ENCODE assay signal across 9 cellular contexts in genomic region chr1:43269627-43270375, GRCh38. TPM values are rescaled to one million over a fixed set of nuclear protein-coding genes. Genes with fewer than 3 reads are reported as not detected.
DNase-seq lines count a peak whose midpoint lies in the region; ATAC-seq, FAIRE-seq and TF ChIP-seq lines count a peak whose summit lies in the region.
"Had no signal": no experiment of that assay in that cellular context is flagged by ENCODE, and none has a peak within 500 bp of the region (broad histone marks: within the 10 kb centered on the region; RNA-seq: fewer than 3 reads in every experiment).

TSS of gene TMEM125 (plus strand) at chr1:43269983. CDS start at chr1:43272723, 2,740 bp downstream.

- H3K4me1 Mint-ChIP-seq in T-helper 17 cell: peaks cover 11% of the 10 kb centered on the region

- peaks cover 3% of the 10 kb centered on the region for H3K36me3 Mint-ChIP-seq in T-helper 17 cell (ENCODE audit: low read depth)

- H3K27me3 ChIP-seq in SK-N-SH (ENCODE audit: insufficient read depth): no peaks in the 10 kb centered on the region

- no peaks in the 10 kb centered on the region for H4K20me1 ChIP-seq in SK-N-SH (ENCODE audit: insufficient read depth)

- peaks cover 45% of the 10 kb centered on the region for H3K27me3 Mint-ChIP-seq in T-helper 17 cell

- no peak within 1 kb of the TSS for H3K27ac ChIP-seq in SK-N-SH (ENCODE audit: low read depth in 2 of 2, low read length in 1 of 2)

- no peak within 1 kb of the TSS for H2AFZ ChIP-seq in SK-N-SH (ENCODE audit: low read depth)

- H3K9me2 ChIP-seq in SK-N-SH: no peaks in the 10 kb centered on the region

- CTCF ChIA-PET in SK-N-SH (lab: Yijun Ruan, JAX): interaction anchor here (0.6 to 1.2 kb wide), 2 partner anchors 28 to 43 kb away, joined by 3 to 4 read pairs; no protein-coding TSS in a partner anchor

- H3K9ac ChIP-seq in SK-N-SH: no peak within 1 kb of the TSS

- no peak for TF ChIP-seq RAD21 in SK-N-SH (IDR thresholded peaks at IDR 0.05; ENCODE audit: low read length)

- no peaks in the 10 kb centered on the region; a peak in 1 of 4 replicates for H3K4me1 ChIP-seq in SK-N-SH (ENCODE audit: control insufficient read depth in 1 of 2, insufficient read depth in 2 of 2, low read depth in 1 of 2, low read length in 1 of 2)

- H3K9me3 ChIP-seq in SK-N-SH (no peaks in the 10 kb centered on the region), T-helper 17 cell (ENCODE audit: control insufficient read depth, low read length, poor library complexity, severe bottlenecking) (no peaks in the 10 kb centered on the region), iPS-18c (ENCODE audit: control insufficient read depth, insufficient read depth, low read length) (peaks cover 2% of the 10 kb centered on the region)

- FAIRE-seq in urothelium cell line (lab: Jason Lieb, UNC): no peak

- no peaks in the 10 kb centered on the region for H3F3A ChIP-seq in SK-N-SH (replicated peaks; ENCODE audit: insufficient read depth)

- POLR2A ChIA-PET in SK-N-SH (lab: Yijun Ruan, JAX): no interaction called here

- peak within 1 kb of the TSS; percentile 71 for H3K4me3 Mint-ChIP-seq in T-helper 17 cell

- no peaks in the 10 kb centered on the region for H3K36me3 ChIP-seq in SK-N-SH (replicated peaks in 1 of 2; ENCODE audit: control insufficient read depth in 1 of 2, insufficient read depth in 2 of 2, low read length in 1 of 2)

- H3K4me3 ChIP-seq in SK-N-SH (ENCODE audit: low read depth in 2 of 2, low read length in 1 of 2) (no peak within 1 kb of the TSS), iPS-18c (ENCODE audit: insufficient read depth, low read depth, low read length) (peak within 1 kb of the TSS; percentile 42)

- ATAC-seq in SK-N-SH treated with all-trans-retinoic acid at 6 μM for 48 hours: no peak
- no peak for ATAC-seq in T-helper 17 cell
- no peak for ATAC-seq in sciatic nerve

- TF ChIP-seq EP300 in SK-N-SH (IDR thresholded peaks at IDR 0.05; ENCODE audit: borderline replicate concordance in 1 of 2, low read depth in 1 of 2, low read length in 1 of 2): no peak

- peak; percentile 8 for DNase-seq in SK-N-SH
- DNase-seq in T-helper 17 cell: no peak
- peak; percentile 41 for DNase-seq in sciatic nerve (ENCODE audit: low spot score)
- no peak for DNase-seq in cerebellar nuclear complex (lab: John Stamatoyannopoulos, UW)
- DNase-seq in OCI-M2 (lab: John Stamatoyannopoulos, UW; ENCODE audit: unreplicated experiment): no peak
- no peak for DNase-seq in urothelium cell line (ENCODE audit: low spot score)
- DNase-seq: NCI-H524 treated with DMSO at 0.1 percent for 48 hours had no signal

- intact Hi-C loops in sciatic nerve (cut with DNase I): no loop called here

- H3K4me2 ChIP-seq in SK-N-SH: no peak within 1 kb of the TSS

- no peak for TF ChIP-seq CTCF in SK-N-SH (IDR thresholded peaks at IDR 0.05)

- 72% methylated on average over 7 of the region's 7 CpGs for WGBS in SK-N-SH (ENCODE audit: low lambda C conversion rate)

- H3K27ac Mint-ChIP-seq in T-helper 17 cell: peak within 1 kb of the TSS; percentile 43

- H3K79me2 ChIP-seq in SK-N-SH (ENCODE audit: insufficient read depth): no peaks in the 10 kb centered on the region

TF ChIP-seq in SK-N-SH, 30 proteins besides CTCF, POLR2A, EP300 and RAD21:
- TF ChIP-seq MEF2A (IDR thresholded peaks at IDR 0.05; ENCODE audit: borderline replicate concordance, low read depth): no peak
- no peak for TF ChIP-seq POLR2AphosphoS5 (IDR thresholded peaks at IDR 0.05; ENCODE audit: low read depth, low read length)
- TF ChIP-seq, protein P1, sequence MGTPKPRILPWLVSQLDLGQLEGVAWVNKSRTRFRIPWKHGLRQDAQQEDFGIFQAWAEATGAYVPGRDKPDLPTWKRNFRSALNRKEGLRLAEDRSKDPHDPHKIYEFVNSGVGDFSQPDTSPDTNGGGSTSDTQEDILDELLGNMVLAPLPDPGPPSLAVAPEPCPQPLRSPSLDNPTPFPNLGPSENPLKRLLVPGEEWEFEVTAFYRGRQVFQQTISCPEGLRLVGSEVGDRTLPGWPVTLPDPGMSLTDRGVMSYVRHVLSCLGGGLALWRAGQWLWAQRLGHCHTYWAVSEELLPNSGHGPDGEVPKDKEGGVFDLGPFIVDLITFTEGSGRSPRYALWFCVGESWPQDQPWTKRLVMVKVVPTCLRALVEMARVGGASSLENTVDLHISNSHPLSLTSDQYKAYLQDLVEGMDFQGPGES (IDR thresholded peaks at IDR 0.05; ENCODE audit: low read depth, low read length): no peak
- TF ChIP-seq GATA2 (CRISPR knock-in tag; IDR thresholded peaks at IDR 0.05): no peak
- no peak for TF ChIP-seq RCOR1 (IDR thresholded peaks at IDR 0.05; ENCODE audit: low read length)
- no peak for TF ChIP-seq EZH2phosphoT487 (IDR thresholded peaks at IDR 0.05; ENCODE audit: borderline replicate concordance, low read depth)
- no peak for TF ChIP-seq MXI1 (IDR thresholded peaks at IDR 0.05; ENCODE audit: low read depth, low read length)
- TF ChIP-seq, protein P2, sequence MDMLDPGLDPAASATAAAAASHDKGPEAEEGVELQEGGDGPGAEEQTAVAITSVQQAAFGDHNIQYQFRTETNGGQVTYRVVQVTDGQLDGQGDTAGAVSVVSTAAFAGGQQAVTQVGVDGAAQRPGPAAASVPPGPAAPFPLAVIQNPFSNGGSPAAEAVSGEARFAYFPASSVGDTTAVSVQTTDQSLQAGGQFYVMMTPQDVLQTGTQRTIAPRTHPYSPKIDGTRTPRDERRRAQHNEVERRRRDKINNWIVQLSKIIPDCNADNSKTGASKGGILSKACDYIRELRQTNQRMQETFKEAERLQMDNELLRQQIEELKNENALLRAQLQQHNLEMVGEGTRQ (IDR thresholded peaks at IDR 0.05; ENCODE audit: borderline replicate concordance, low read depth, low read length): no peak
- TF ChIP-seq TAF1 (IDR thresholded peaks at IDR 0.05; ENCODE audit: borderline replicate concordance, low read depth, low read length): no peak
- TF ChIP-seq RFX5 (IDR thresholded peaks at IDR 0.05; ENCODE audit: low read length): no peak
- TF ChIP-seq NFIC (IDR thresholded peaks at IDR 0.05; ENCODE audit: borderline replicate concordance): no peak
- TF ChIP-seq SMC3 (IDR thresholded peaks at IDR 0.05; ENCODE audit: low read depth, low read length): no peak

TF ChIP-seq in SK-N-SH treated with all-trans-retinoic acid at 6 μM for 48 hours, 23 proteins besides CTCF, POLR2A, EP300 and RAD21:
- TF ChIP-seq ZNF565 (CRISPR knock-in tag; conservative IDR thresholded peaks at IDR 0.05; ENCODE audit: low read depth): no peak
- TF ChIP-seq, protein P3, sequence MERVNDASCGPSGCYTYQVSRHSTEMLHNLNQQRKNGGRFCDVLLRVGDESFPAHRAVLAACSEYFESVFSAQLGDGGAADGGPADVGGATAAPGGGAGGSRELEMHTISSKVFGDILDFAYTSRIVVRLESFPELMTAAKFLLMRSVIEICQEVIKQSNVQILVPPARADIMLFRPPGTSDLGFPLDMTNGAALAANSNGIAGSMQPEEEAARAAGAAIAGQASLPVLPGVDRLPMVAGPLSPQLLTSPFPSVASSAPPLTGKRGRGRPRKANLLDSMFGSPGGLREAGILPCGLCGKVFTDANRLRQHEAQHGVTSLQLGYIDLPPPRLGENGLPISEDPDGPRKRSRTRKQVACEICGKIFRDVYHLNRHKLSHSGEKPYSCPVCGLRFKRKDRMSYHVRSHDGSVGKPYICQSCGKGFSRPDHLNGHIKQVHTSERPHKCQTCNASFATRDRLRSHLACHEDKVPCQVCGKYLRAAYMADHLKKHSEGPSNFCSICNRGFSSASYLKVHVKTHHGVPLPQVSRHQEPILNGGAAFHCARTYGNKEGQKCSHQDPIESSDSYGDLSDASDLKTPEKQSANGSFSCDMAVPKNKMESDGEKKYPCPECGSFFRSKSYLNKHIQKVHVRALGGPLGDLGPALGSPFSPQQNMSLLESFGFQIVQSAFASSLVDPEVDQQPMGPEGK (CRISPR knock-in tag; IDR thresholded peaks at IDR 0.05; ENCODE audit: borderline replicate concordance): no peak
- no peak for TF ChIP-seq CSDC2 (CRISPR knock-in tag; IDR thresholded peaks at IDR 0.05)

RNA-seq across cellular contexts. Expression of gene TMEM125, which starts in this region (rescaled TPM):
- not detected in 2 replicates for polyA plus RNA-seq in SK-N-SH (2012; rRNA removed)
- polyA plus RNA-seq in SK-N-SH (2012; cell fraction: cytosol; rRNA removed): not detected in 2 replicates
- not detected in 2 replicates for polyA plus RNA-seq in SK-N-SH (2012; cell fraction: nucleus; rRNA removed)
- total RNA-seq in T-helper 17 cell (not detected), sciatic nerve (3.2 TPM)

Comparison
In these comparisons a context has a peak if more than half of its experiments do, and no peak if none do; other contexts are left out.
1. Peak in DNase-seq in SK-N-SH; RNA of the gene not detected or under 1 TPM.